27 cellular contexts compared by ENCODE assay signal in the genomic region with DNA sequence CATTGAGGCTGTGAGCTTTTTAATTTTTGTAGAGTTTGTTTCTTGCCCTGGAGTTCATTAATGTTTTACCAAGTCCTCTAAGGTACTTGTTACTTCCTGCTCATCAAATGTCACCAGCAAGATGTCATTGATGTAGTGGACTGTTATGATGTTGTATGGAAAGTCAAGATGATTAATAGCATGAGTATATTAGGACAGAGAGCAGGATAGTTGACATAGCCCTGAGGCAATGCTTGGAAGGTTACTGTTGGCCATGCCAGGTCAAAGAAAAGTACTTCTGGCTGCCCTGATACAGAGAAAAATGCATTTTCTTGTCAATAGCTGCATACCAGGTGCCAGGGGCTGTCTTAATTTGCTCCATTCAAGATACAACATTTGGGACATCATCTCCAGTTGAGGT. TPM values are rescaled to one million over a fixed set of nuclear protein-coding genes. Genes with fewer than 3 reads are reported as not detected.
"Had no signal": no experiment of that assay in that cellular context is flagged by ENCODE, and none has a peak within 500 bp of the region (broad histone marks: within the 10 kb centered on the region; RNA-seq: fewer than 3 reads in every experiment).

No MANE protein-coding gene starts in this region.

- H3K27me3 Mint-ChIP-seq: activated naive CD4-positive, alpha-beta T cell treated with anti-CD3 and anti-CD28 coated beads, Interleukin-2, amount 10 ng/mL, durations not matched to agents 7 days and 5 days; dendritic cell treated with granulocyte-macrophage colony-stimulating factor and Interleukin-4, amounts not matched to agents 40 ng/mL and 50 ng/mL, for 4 days had no signal

- H3K9me3 Mint-ChIP-seq: activated CD4-positive, alpha-beta memory T cell treated with anti-CD3 and anti-CD28 coated beads for 36 hours; activated CD4-positive, alpha-beta T cell treated with anti-CD3 and anti-CD28 coated beads, Interleukin-2, amount 10 ng/mL, durations not matched to agents 7 days and 5 days; activated naive CD4-positive, alpha-beta T cell treated with anti-CD3 and anti-CD28 coated beads, Interleukin-2, amount 10 ng/mL, durations not matched to agents 7 days and 5 days; activated naive CD8-positive, alpha-beta T cell treated with anti-CD3 and anti-CD28 coated beads for 36 hours; activated T-cell treated with anti-CD3 and anti-CD28 coated beads, Interleukin-2, amount 50 U/mL, for 72 hours; activated T-helper 2 cell treated with anti-CD3 and anti-CD28 coated beads, Interferon-gamma antibody, Interleukin-2, Interleukin-4, amounts not matched to agents 10 μg/mL and 5 μg/mL and 100 μg/mL, durations not matched to agents 14 hours and 24 hours and 36 hours; dendritic cell treated with granulocyte-macrophage colony-stimulating factor and Interleukin-4, amounts not matched to agents 40 ng/mL and 50 ng/mL, for 4 days had no signal

- H3K4me3 ChIP-seq: MG63 had no signal

- H3K4me1 Mint-ChIP-seq: activated B cell treated with CpG ODN at 0.5 μM for 24 hours; activated CD4-positive, alpha-beta T cell treated with anti-CD3 and anti-CD28 coated beads, Interleukin-2, amount 10 ng/mL, durations not matched to agents 7 days and 5 days; activated naive CD4-positive, alpha-beta T cell treated with anti-CD3 and anti-CD28 coated beads, Interleukin-2, amount 10 ng/mL, durations not matched to agents 7 days and 5 days; activated naive CD8-positive, alpha-beta T cell treated with anti-CD3 and anti-CD28 coated beads for 36 hours had no signal

- H3K27me3 ChIP-seq: MG63 had no signal

- H3K4me3 Mint-ChIP-seq: activated B cell treated with CpG ODN at 0.5 μM for 24 hours; activated CD4-positive, alpha-beta memory T cell treated with anti-CD3 and anti-CD28 coated beads for 36 hours; activated CD4-positive, alpha-beta T cell treated with anti-CD3 and anti-CD28 coated beads, Interleukin-2, amount 10 ng/mL, durations not matched to agents 7 days and 5 days; activated naive CD4-positive, alpha-beta T cell treated with anti-CD3 and anti-CD28 coated beads, Interleukin-2, amount 10 ng/mL, durations not matched to agents 7 days and 5 days; activated naive CD8-positive, alpha-beta T cell treated with anti-CD3 and anti-CD28 coated beads for 36 hours; activated T-cell treated with anti-CD3 and anti-CD28 coated beads, Interleukin-2, amount 50 U/mL, for 72 hours; dendritic cell treated with granulocyte-macrophage colony-stimulating factor and Interleukin-4, amounts not matched to agents 40 ng/mL and 50 ng/mL, for 4 days had no signal

- H3K27ac Mint-ChIP-seq: activated B cell treated with CpG ODN at 0.5 μM for 24 hours; activated CD4-positive, alpha-beta memory T cell treated with anti-CD3 and anti-CD28 coated beads for 36 hours; activated CD4-positive, alpha-beta T cell treated with anti-CD3 and anti-CD28 coated beads, Interleukin-2, amount 10 ng/mL, durations not matched to agents 7 days and 5 days; activated naive CD4-positive, alpha-beta T cell treated with anti-CD3 and anti-CD28 coated beads, Interleukin-2, amount 10 ng/mL, durations not matched to agents 7 days and 5 days; activated naive CD8-positive, alpha-beta T cell treated with anti-CD3 and anti-CD28 coated beads for 36 hours; activated T-cell treated with anti-CD3 and anti-CD28 coated beads, Interleukin-2, amount 50 U/mL, for 72 hours; activated T-helper 2 cell treated with anti-CD3 and anti-CD28 coated beads, Interferon-gamma antibody, Interleukin-2, Interleukin-4, amounts not matched to agents 10 μg/mL and 5 μg/mL and 100 μg/mL, durations not matched to agents 14 hours and 24 hours and 36 hours; dendritic cell treated with granulocyte-macrophage colony-stimulating factor and Interleukin-4, amounts not matched to agents 40 ng/mL and 50 ng/mL, for 4 days had no signal

- DNase-seq: activated B cell treated with CpG ODN at 0.5 μM for 24 hours; activated CD4-positive, alpha-beta memory T cell treated with anti-CD3 and anti-CD28 coated beads for 36 hours; activated CD4-positive, alpha-beta T cell treated with anti-CD3 and anti-CD28 coated beads, Interleukin-2, amount 10 ng/mL, durations not matched to agents 7 days and 5 days; activated gamma-delta T cell treated with Interleukin-2 at 50 U/mL for 16 hours; activated naive CD4-positive, alpha-beta T cell treated with anti-CD3 and anti-CD28 coated beads, Interleukin-2, amount 10 ng/mL, durations not matched to agents 7 days and 5 days; activated naive CD8-positive, alpha-beta T cell treated with anti-CD3 and anti-CD28 coated beads for 36 hours; activated T-cell treated with anti-CD3 and anti-CD28 coated beads for 4 hours; activated T-cell treated with anti-CD3 and anti-CD28 coated beads, Interleukin-2, amount 50 U/mL, for 72 hours; cerebellar nuclear complex; MG63; NCI-H1105; NCI-H1436; NCI-H187 treated with DMSO at 0.1 percent for 48 hours; NCI-H2171; NCI-H2227 treated with DMSO at 0.1 percent for 48 hours; NCI-H446 treated with DMSO at 0.1 percent for 48 hours; NCI-H524 treated with DMSO at 0.1 percent for 48 hours; NK-92 treated with Interleukin-12 subunit alpha and Interleukin-12 subunit beta, amount 100 ng/mL, for 24 hours; OCI-M1; SHP77; T-helper 2 cell; T1000 had no signal

- H3K36me3 ChIP-seq: MG63 had no signal

- H3K36me3 Mint-ChIP-seq: activated CD4-positive, alpha-beta memory T cell treated with anti-CD3 and anti-CD28 coated beads for 36 hours; activated naive CD4-positive, alpha-beta T cell treated with anti-CD3 and anti-CD28 coated beads, Interleukin-2, amount 10 ng/mL, durations not matched to agents 7 days and 5 days; activated naive CD8-positive, alpha-beta T cell treated with anti-CD3 and anti-CD28 coated beads for 36 hours had no signal

- ATAC-seq: activated T-cell treated with anti-CD3 and anti-CD28 coated beads, Interleukin-2, amount 50 U/mL, for 72 hours had no signal

RNA-seq across cellular contexts. Expression of gene KRTAP1-5, which starts 6.7 kb away (rescaled TPM):
- total RNA-seq: activated B cell treated with CpG ODN at 0.5 μM for 24 hours; activated CD4-positive, alpha-beta memory T cell treated with anti-CD3 and anti-CD28 coated beads for 36 hours; activated CD4-positive, alpha-beta T cell treated with anti-CD3 and anti-CD28 coated beads, Interleukin-2, amount 10 ng/mL, durations not matched to agents 7 days and 5 days; activated CD8-positive, alpha-beta memory T cell treated with anti-CD3 and anti-CD28 coated beads for 36 hours; activated naive CD8-positive, alpha-beta T cell treated with anti-CD3 and anti-CD28 coated beads for 36 hours; activated T-cell treated with anti-CD3 and anti-CD28 coated beads, Interleukin-2, amount 50 U/mL, for 72 hours; activated T-helper 2 cell treated with anti-CD3 and anti-CD28 coated beads, Interferon-gamma antibody, Interleukin-2, Interleukin-4, amounts not matched to agents 10 μg/mL and 5 μg/mL and 100 μg/mL, durations not matched to agents 14 hours and 24 hours and 36 hours; cardiac septum; SK-MEL-5 had no signal

RNA-seq across cellular contexts. Expression of gene KRTAP1-4, which starts 9.6 kb away (rescaled TPM):
- total RNA-seq: activated B cell treated with CpG ODN at 0.5 μM for 24 hours; activated CD4-positive, alpha-beta memory T cell treated with anti-CD3 and anti-CD28 coated beads for 36 hours; activated CD4-positive, alpha-beta T cell treated with anti-CD3 and anti-CD28 coated beads, Interleukin-2, amount 10 ng/mL, durations not matched to agents 7 days and 5 days; activated CD8-positive, alpha-beta memory T cell treated with anti-CD3 and anti-CD28 coated beads for 36 hours; activated naive CD8-positive, alpha-beta T cell treated with anti-CD3 and anti-CD28 coated beads for 36 hours; activated T-cell treated with anti-CD3 and anti-CD28 coated beads, Interleukin-2, amount 50 U/mL, for 72 hours; activated T-helper 2 cell treated with anti-CD3 and anti-CD28 coated beads, Interferon-gamma antibody, Interleukin-2, Interleukin-4, amounts not matched to agents 10 μg/mL and 5 μg/mL and 100 μg/mL, durations not matched to agents 14 hours and 24 hours and 36 hours; cardiac septum; SK-MEL-5 had no signal

RNA-seq across cellular contexts. Expression of gene KRTAP3-1, which starts 11.4 kb away (rescaled TPM):
- total RNA-seq: activated B cell treated with CpG ODN at 0.5 μM for 24 hours; activated CD4-positive, alpha-beta memory T cell treated with anti-CD3 and anti-CD28 coated beads for 36 hours; activated CD4-positive, alpha-beta T cell treated with anti-CD3 and anti-CD28 coated beads, Interleukin-2, amount 10 ng/mL, durations not matched to agents 7 days and 5 days; activated CD8-positive, alpha-beta memory T cell treated with anti-CD3 and anti-CD28 coated beads for 36 hours; activated naive CD8-positive, alpha-beta T cell treated with anti-CD3 and anti-CD28 coated beads for 36 hours; activated T-cell treated with anti-CD3 and anti-CD28 coated beads, Interleukin-2, amount 50 U/mL, for 72 hours; activated T-helper 2 cell treated with anti-CD3 and anti-CD28 coated beads, Interferon-gamma antibody, Interleukin-2, Interleukin-4, amounts not matched to agents 10 μg/mL and 5 μg/mL and 100 μg/mL, durations not matched to agents 14 hours and 24 hours and 36 hours; cardiac septum; SK-MEL-5 had no signal

RNA-seq across cellular contexts. Expression of gene KRTAP1-3, which starts 14.3 kb away (rescaled TPM):
- total RNA-seq: activated B cell treated with CpG ODN at 0.5 μM for 24 hours; activated CD4-positive, alpha-beta memory T cell treated with anti-CD3 and anti-CD28 coated beads for 36 hours; activated CD4-positive, alpha-beta T cell treated with anti-CD3 and anti-CD28 coated beads, Interleukin-2, amount 10 ng/mL, durations not matched to agents 7 days and 5 days; activated CD8-positive, alpha-beta memory T cell treated with anti-CD3 and anti-CD28 coated beads for 36 hours; activated naive CD8-positive, alpha-beta T cell treated with anti-CD3 and anti-CD28 coated beads for 36 hours; activated T-cell treated with anti-CD3 and anti-CD28 coated beads, Interleukin-2, amount 50 U/mL, for 72 hours; activated T-helper 2 cell treated with anti-CD3 and anti-CD28 coated beads, Interferon-gamma antibody, Interleukin-2, Interleukin-4, amounts not matched to agents 10 μg/mL and 5 μg/mL and 100 μg/mL, durations not matched to agents 14 hours and 24 hours and 36 hours; cardiac septum; SK-MEL-5 had no signal

RNA-seq across cellular contexts. Expression of gene KRTAP3-2, which starts 20.6 kb away (rescaled TPM):
- total RNA-seq: activated B cell treated with CpG ODN at 0.5 μM for 24 hours; activated CD4-positive, alpha-beta memory T cell treated with anti-CD3 and anti-CD28 coated beads for 36 hours; activated CD4-positive, alpha-beta T cell treated with anti-CD3 and anti-CD28 coated beads, Interleukin-2, amount 10 ng/mL, durations not matched to agents 7 days and 5 days; activated CD8-positive, alpha-beta memory T cell treated with anti-CD3 and anti-CD28 coated beads for 36 hours; activated naive CD8-positive, alpha-beta T cell treated with anti-CD3 and anti-CD28 coated beads for 36 hours; activated T-cell treated with anti-CD3 and anti-CD28 coated beads, Interleukin-2, amount 50 U/mL, for 72 hours; activated T-helper 2 cell treated with anti-CD3 and anti-CD28 coated beads, Interferon-gamma antibody, Interleukin-2, Interleukin-4, amounts not matched to agents 10 μg/mL and 5 μg/mL and 100 μg/mL, durations not matched to agents 14 hours and 24 hours and 36 hours; cardiac septum; SK-MEL-5 had no signal
